Comparison of ENCODE assay signal across 15 cellular contexts in genomic region chr1:162159515-162159914, GRCh38.
DNase-seq lines count a peak whose midpoint lies in the region; ATAC-seq, FAIRE-seq and TF ChIP-seq lines count a peak whose summit lies in the region.
"Had no signal": no experiment of that assay in that cellular context is flagged by ENCODE, and none has a peak within 500 bp of the region (broad histone marks: within the 10 kb centered on the region; RNA-seq: fewer than 3 reads in every experiment).

No MANE protein-coding gene starts in this region.

- 0% methylated on average over 2 of the region's 2 CpGs for WGBS in K562 (ENCODE audit: insufficient coverage, low coverage, missing lambda C conversion rate)
- WGBS in stomach, 5 donors, result 60 to 80% (median 71%) methylated on average over 2 of the region's 2 CpGs

- peaks cover 12 to 23% of the 10 kb centered on the region in 2 experiments for H3K27me3 ChIP-seq in K562 (ENCODE audit: control insufficient read depth in 2 of 2, insufficient read depth in 2 of 2, low read length in 2 of 2)
- H3K27me3 ChIP-seq in stomach, result no peaks in the 10 kb centered on the region
- H3K27me3 ChIP-seq: sigmoid colon, tibial artery had no signal

- no peak overlapping the region for H3K4me2 ChIP-seq in K562 (ENCODE audit: insufficient read depth, low read length)

- TF ChIP-seq POLR2A in K562 (conservative IDR thresholded peaks at IDR 0.05), result no peak
- no peak for TF ChIP-seq POLR2A in stomach (IDR thresholded peaks at IDR 0.05)

- H3K36me3 ChIP-seq in K562 (ENCODE audit: control insufficient read depth, insufficient read depth, low read length) (no peaks in the 10 kb centered on the region), stomach (no peaks in the 10 kb centered on the region)
- H3K36me3 ChIP-seq: sigmoid colon, tibial artery had no signal

- peak; percentile 43 for DNase-seq in NCI-H2196 (lab: John Stamatoyannopoulos, UW; ENCODE audit: unreplicated experiment)
- no peak for DNase-seq in NCI-H2196 treated with DMSO at 0.1 percent for 48 hours (lab: John Stamatoyannopoulos, UW; ENCODE audit: unreplicated experiment)
- DNase-seq in NCI-H2171 (lab: John Stamatoyannopoulos, UW), result peak; percentile 58
- no peak for DNase-seq in K562 (ENCODE audit: extremely low read depth in 1 of 4, low spot score in 3 of 4)
- DNase-seq in stomach, result peak; percentile 74
- DNase-seq in activated T-cell treated with anti-CD3 and anti-CD28 coated beads, Interleukin-2, amount 50 U/mL, for 72 hours, result no peak
- no peak for DNase-seq in RKO (ENCODE audit: low spot score)
- DNase-seq: activated CD4-positive, alpha-beta memory T cell treated with anti-CD3 and anti-CD28 coated beads, Interleukin-2, amount 10 ng/mL, durations not matched to agents 7 days and 5 days; immature natural killer cell; mesenchymal stem cell; sigmoid colon; stimulated activated CD4-positive, alpha-beta T cell treated with anti-CD3 and anti-CD28 coated beads, Interleukin-4, amount 100 ng/mL, for 24 hours; tibial artery had no signal

- H3K9me1 ChIP-seq in K562 (ENCODE audit: control insufficient read depth, insufficient read depth, low read length), result no peaks in the 10 kb centered on the region

- TF ChIP-seq EP300 in K562 (IDR thresholded peaks at IDR 0.05; ENCODE audit: low read length), result no peak
- no peak for TF ChIP-seq EP300 in stomach (IDR thresholded peaks at IDR 0.05)

- H2AFZ ChIP-seq in K562 (ENCODE audit: low read depth, low read length), result no peak overlapping the region

- H3K9ac ChIP-seq in K562 (ENCODE audit: insufficient read depth in 1 of 2, low read depth in 2 of 2, low read length in 2 of 2), result no peak overlapping the region

- no peak for TF ChIP-seq RAD21 in K562 (CRISPR knock-in tag; conservative IDR thresholded peaks at IDR 0.05 in 1 of 2, IDR thresholded peaks at IDR 0.05 in 1 of 2)

- no peak for TF ChIP-seq CTCF in K562 (IDR thresholded peaks at IDR 0.05 in 2 of 3, conservative IDR thresholded peaks at IDR 0.05 in 1 of 3; ENCODE audit: insufficient read depth in 2 of 3, low read depth in 1 of 3, low read length in 3 of 3)
- no peak for TF ChIP-seq CTCF in stomach (IDR thresholded peaks at IDR 0.05)

- H3K9me3 ChIP-seq in K562 (replicated peaks; ENCODE audit: control insufficient read depth, insufficient read depth, low read depth, low read length) (no peaks in the 10 kb centered on the region), stomach (no peaks in the 10 kb centered on the region)
- H3K9me3 ChIP-seq: sigmoid colon, tibial artery had no signal

- CTCF ChIA-PET in K562 (lab: Yijun Ruan, JAX; ENCODE audit: low intra/inter-chr PET ratio), result no interaction called here

- H3K27ac ChIP-seq in K562 (ENCODE audit: extremely low read depth, low read depth, low read length) (no peak overlapping the region), stomach (no peak overlapping the region)
- H3K27ac ChIP-seq: epithelial cell of prostate, sigmoid colon, tibial artery had no signal

- H3K27me3 Mint-ChIP-seq in activated T-cell treated with anti-CD3 and anti-CD28 coated beads, Interleukin-2, amount 50 U/mL, for 72 hours (ENCODE audit: low read depth), result peaks cover 21% of the 10 kb centered on the region

- H3K4me1 ChIP-seq in K562 (replicated peaks in 1 of 2; ENCODE audit: control insufficient read depth in 2 of 2, insufficient read depth in 2 of 2, low read length in 2 of 2), result no peaks in the 10 kb centered on the region
- H3K4me1 ChIP-seq in stomach, result peaks cover 7 to 24% (median 12%) of the 10 kb centered on the region in 4 donors

- H3K79me2 ChIP-seq in K562 (ENCODE audit: control insufficient read depth, insufficient read depth, low read length), result no peaks in the 10 kb centered on the region

- in situ Hi-C loops in K562 (cut with MboI), result no loop called here

- H3K9me3 Mint-ChIP-seq in activated T-cell treated with anti-CD3 and anti-CD28 coated beads, Interleukin-2, amount 50 U/mL, for 72 hours, result no peaks in the 10 kb centered on the region
- H3K9me3 Mint-ChIP-seq: activated CD4-positive, alpha-beta memory T cell treated with anti-CD3 and anti-CD28 coated beads, Interleukin-2, amount 10 ng/mL, durations not matched to agents 7 days and 5 days; immature natural killer cell had no signal

- no peaks in the 10 kb centered on the region for H3K36me3 Mint-ChIP-seq in activated T-cell treated with anti-CD3 and anti-CD28 coated beads, Interleukin-2, amount 50 U/mL, for 72 hours (ENCODE audit: insufficient read depth in 2 of 2)
- H3K36me3 Mint-ChIP-seq: immature natural killer cell had no signal

- H3K4me3 ChIP-seq in K562 (no peak overlapping the region), stomach (no peak overlapping the region)
- H3K4me3 ChIP-seq: sigmoid colon, tibial artery had no signal

- POLR2A ChIA-PET in K562 (lab: Yijun Ruan, JAX), result interaction anchor here (0.6 to 1.6 kb wide), 2 partner anchors 8 to 9 kb away, joined by 3 to 5 read pairs; no protein-coding TSS in a partner anchor

- H3K4me1 Mint-ChIP-seq in activated T-cell treated with anti-CD3 and anti-CD28 coated beads, Interleukin-2, amount 50 U/mL, for 72 hours (ENCODE audit: low read depth), result no peaks in the 10 kb centered on the region
- H3K4me1 Mint-ChIP-seq: activated CD4-positive, alpha-beta memory T cell treated with anti-CD3 and anti-CD28 coated beads, Interleukin-2, amount 10 ng/mL, durations not matched to agents 7 days and 5 days; immature natural killer cell had no signal

- no peak overlapping the region for H3K27ac Mint-ChIP-seq in activated T-cell treated with anti-CD3 and anti-CD28 coated beads, Interleukin-2, amount 50 U/mL, for 72 hours
- H3K27ac Mint-ChIP-seq: activated CD4-positive, alpha-beta memory T cell treated with anti-CD3 and anti-CD28 coated beads, Interleukin-2, amount 10 ng/mL, durations not matched to agents 7 days and 5 days; immature natural killer cell had no signal

- ATAC-seq in K562 (no peak), HG02870 (IDR thresholded peaks at IDR 0.05; ENCODE audit: unreplicated experiment) (no peak)
- ATAC-seq in activated T-cell treated with anti-CD3 and anti-CD28 coated beads, Interleukin-2, amount 50 U/mL, for 72 hours (replicated peaks in 1 of 2), result no peak

- no peaks in the 10 kb centered on the region for H4K20me1 ChIP-seq in K562 (replicated peaks; ENCODE audit: control insufficient read depth, insufficient read depth, low read length)

- intact Hi-C loops in K562 (cut with micrococcal nuclease), result no loop called here
- intact Hi-C loops in stomach (cut with DNase I; ENCODE audit: low total_unique reads), result no loop called here

- FAIRE-seq in K562 (lab: Jason Lieb, UNC), result no peak

- H3K4me3 Mint-ChIP-seq in activated T-cell treated with anti-CD3 and anti-CD28 coated beads, Interleukin-2, amount 50 U/mL, for 72 hours, result no peak overlapping the region
- H3K4me3 Mint-ChIP-seq: activated CD4-positive, alpha-beta memory T cell treated with anti-CD3 and anti-CD28 coated beads, Interleukin-2, amount 10 ng/mL, durations not matched to agents 7 days and 5 days; immature natural killer cell had no signal

- BruUV-seq in K562 (replicated peaks; lab: Mats Ljungman, UMichigan), result no TSS peak

TF ChIP-seq in K562, 482 proteins besides CTCF, POLR2A, EP300 and RAD21:
- TF ChIP-seq ZBTB12 (CRISPR knock-in tag; IDR thresholded peaks at IDR 0.05) (no peak), ZBTB11 (CRISPR knock-in tag; IDR thresholded peaks at IDR 0.05) (peak in 1 of 3 experiments; percentile 39; a peak in 1 of 6 replicates), NFIC (IDR thresholded peaks at IDR 0.05) (peak; percentile 65)

Comparison
In these comparisons a context has a peak if more than half of its experiments do, and no peak if none do; other contexts are left out.
1. DNase-seq: peak in NCI-H2196 (single experiment), NCI-H2171 (single experiment) and stomach (single experiment); none in NCI-H2196 treated with DMSO at 0.1 percent for 48 hours (single experiment), K562 (0 of 4), activated T-cell treated with anti-CD3 and anti-CD28 coated beads, Interleukin-2, amount 50 U/mL, for 72 hours (0 of 2) and RKO (single experiment).